In the genomic region with DNA sequence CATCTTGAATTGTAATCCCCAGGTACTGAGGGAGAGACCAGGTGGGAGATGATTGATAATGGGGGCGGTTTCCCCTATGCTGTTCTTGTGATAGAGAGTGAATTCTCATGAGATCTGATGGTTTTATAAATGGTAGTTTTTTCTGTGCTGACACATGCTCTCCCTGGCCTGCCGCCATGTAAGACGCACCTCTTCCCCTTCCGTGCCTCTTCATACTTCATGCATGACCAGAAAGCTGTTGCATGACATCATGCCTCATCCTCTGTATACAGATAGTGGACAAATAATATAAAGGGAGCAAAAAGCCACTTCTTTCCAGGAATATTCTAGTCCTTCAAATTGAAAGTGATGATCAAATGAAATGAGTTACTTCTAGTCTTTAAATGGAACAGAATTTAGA, we compare ENCODE assay signal across 16 cellular contexts. TPM values are rescaled to one million over a fixed set of nuclear protein-coding genes. Genes with fewer than 3 reads are reported as not detected.
A peak's percentile ranks its signal among the peaks of the same experiment; 100 is the strongest.
DNase-seq lines count a peak whose midpoint lies in the region; ATAC-seq and TF ChIP-seq lines count a peak whose summit lies in the region.
"Had no signal": no experiment of that assay in that cellular context is flagged by ENCODE, and none has a peak within 500 bp of the region (broad histone marks: within the 10 kb centered on the region; RNA-seq: fewer than 3 reads in every experiment).

No MANE protein-coding gene starts in this region.

- dilution Hi-C loops in IMR-90 (cut with HindIII; ENCODE audit: low sequenced_read_pairs, unreplicated experiment), result no loop called here

- 0 out of 2 replicates have a peak overlapping the region, but pooled peaks have one; percentile 45 for H3K4me2 ChIP-seq in IMR-90 (ENCODE audit: low read depth, low read length)

- no peak overlapping the region for H3K9ac ChIP-seq in IMR-90 (ENCODE audit: low read depth, low read length)
- H3K9ac ChIP-seq in adipocyte (ENCODE audit: low read length), result no peak overlapping the region

- H3K79me1 ChIP-seq in IMR-90 (ENCODE audit: low read depth in 1 of 2, low read length in 2 of 2), result no peaks in the 10 kb centered on the region

- H3K27ac ChIP-seq in IMR-90 (ENCODE audit: insufficient read depth, low read length) (no peak overlapping the region), Peyer's patch (no peak overlapping the region)
- H3K27ac ChIP-seq: right atrium auricular region, RWPE1 had no signal

- no peak for TF ChIP-seq CTCF in AG09319 (IDR thresholded peaks at IDR 0.05; ENCODE audit: low read depth, low read length)
- TF ChIP-seq CTCF in IMR-90 (conservative IDR thresholded peaks at IDR 0.05; ENCODE audit: low read depth, low read length), result no peak
- TF ChIP-seq CTCF in foreskin fibroblast (IDR thresholded peaks at IDR 0.05; ENCODE audit: low read depth, low read length), result no peak
- TF ChIP-seq CTCF in Peyer's patch (IDR thresholded peaks at IDR 0.05), result no peak

- no peaks in the 10 kb centered on the region for H3K27me3 ChIP-seq in IMR-90 (ENCODE audit: control insufficient read depth, insufficient read depth, low read length)
- H3K27me3 ChIP-seq in adipocyte (replicated peaks; ENCODE audit: control insufficient read depth, insufficient read depth, low read length), result no peaks in the 10 kb centered on the region
- no peaks in the 10 kb centered on the region for H3K27me3 ChIP-seq in Peyer's patch
- H3K27me3 ChIP-seq: right atrium auricular region had no signal

- no peak overlapping the region for H2AK5ac ChIP-seq in IMR-90 (ENCODE audit: low read depth, low read length)

- no peak for TF ChIP-seq RAD21 in IMR-90 (IDR thresholded peaks at IDR 0.05; ENCODE audit: low read length)

- BruUV-seq in IMR-90 (replicated peaks; lab: Mats Ljungman, UMichigan), result no TSS peak

- H4K8ac ChIP-seq in IMR-90 (ENCODE audit: low read depth in 2 of 2, low read length in 2 of 2), result no peak overlapping the region

- no peak overlapping the region for H3K4ac ChIP-seq in IMR-90 (ENCODE audit: low read depth, low read length)

- H2BK5ac ChIP-seq in IMR-90 (ENCODE audit: low read depth, low read length, poor library complexity, severe bottlenecking), result no peak overlapping the region

- no peak overlapping the region for H4K91ac ChIP-seq in IMR-90 (ENCODE audit: insufficient read depth, low read depth, low read length)

- H2AK9ac ChIP-seq in IMR-90 (replicated peaks; ENCODE audit: low read depth, low read length, poor library complexity), result no peak overlapping the region

- H3K4me3 ChIP-seq in IMR-90 (ENCODE audit: insufficient read depth, low read depth, low read length) (no peak overlapping the region), adipocyte (ENCODE audit: low read length) (peak overlapping the region; percentile 38), foreskin fibroblast (ENCODE audit: low read depth in 1 of 2, low read length in 2 of 2) (no peak overlapping the region), Peyer's patch (no peak overlapping the region)
- H3K4me3 ChIP-seq: right atrium auricular region had no signal

- H3K9me3 ChIP-seq in IMR-90 (ENCODE audit: control insufficient read depth, insufficient read depth, low read length), result no peaks in the 10 kb centered on the region
- no peaks in the 10 kb centered on the region for H3K9me3 ChIP-seq in adipocyte (ENCODE audit: control insufficient read depth, low read length)
- H3K9me3 ChIP-seq in Peyer's patch, result no peaks in the 10 kb centered on the region
- H3K9me3 ChIP-seq: right atrium auricular region had no signal

- no peaks in the 10 kb centered on the region for H3K9me1 ChIP-seq in IMR-90 (ENCODE audit: insufficient read depth, low read length)

- H3K36me3 ChIP-seq in IMR-90 (ENCODE audit: control insufficient read depth, insufficient read depth, low read length) (no peaks in the 10 kb centered on the region), adipocyte (ENCODE audit: control insufficient read depth, insufficient read depth, low read length, severe bottlenecking) (no peaks in the 10 kb centered on the region), Peyer's patch (no peaks in the 10 kb centered on the region)
- H3K36me3 ChIP-seq: right atrium auricular region had no signal

- H3K23ac ChIP-seq in IMR-90 (ENCODE audit: low read depth, low read length), result no peak overlapping the region

- no peak overlapping the region for H2BK20ac ChIP-seq in IMR-90 (ENCODE audit: low read depth, low read length)

- DNase-seq in AG09319 (ENCODE audit: extremely low read depth, low read depth), result peak; percentile 12
- peak; percentile 59 for DNase-seq in IMR-90
- DNase-seq in adipocyte (ENCODE audit: low read depth), result peak; percentile 52
- peak; percentile 49 to 76 for DNase-seq in foreskin fibroblast
- no peak for DNase-seq in COR-L47 (lab: John Stamatoyannopoulos, UW)
- DNase-seq in Kasumi-1 (lab: John Stamatoyannopoulos, UW), result no peak
- no peak for DNase-seq in Peyer's patch
- no peak for DNase-seq in SK-N-DZ (ENCODE audit: low spot score)
- DNase-seq: activated effector memory CD4-positive, alpha-beta T cell treated with Interleukin-2 at 50 U/mL for 16 hours; cerebellar nuclear complex; kidney; NCI-H1436 treated with DMSO at 0.1 percent for 48 hours; T-cell had no signal

- H3K18ac ChIP-seq in IMR-90 (ENCODE audit: low read depth, low read length), result no peak overlapping the region; the same call in 1 of the 2 replicates

- CTCF ChIA-PET in IMR-90 (lab: Yijun Ruan, JAX), result no interaction called here

- H3K14ac ChIP-seq in IMR-90 (replicated peaks; ENCODE audit: low read depth, low read length), result no peak overlapping the region

- H2AFZ ChIP-seq in IMR-90 (replicated peaks; ENCODE audit: low read length, poor library complexity), result no peak overlapping the region

- ATAC-seq in IMR-90 (ENCODE audit: low read depth), result no peak
- ATAC-seq: T-cell had no signal

- no peak overlapping the region for H4K5ac ChIP-seq in IMR-90 (ENCODE audit: low read depth, low read length)

- no CpG with 5 or more reads among the region's 4 CpGs for WGBS in IMR-90 (ENCODE audit: extremely low coverage in 2 of 2, insufficient read length in 1 of 2), 2 experiments

- no peak overlapping the region for H2BK15ac ChIP-seq in IMR-90 (ENCODE audit: low read depth, low read length)

- POLR2A ChIA-PET in IMR-90 (lab: Charles Lee; ENCODE audit: unreplicated experiment), result no interaction called here

- H2BK120ac ChIP-seq in IMR-90 (ENCODE audit: low read depth, low read length), result no peak overlapping the region; the same call in 1 of the 2 replicates

- intact Hi-C loops in IMR-90 (cut with micrococcal nuclease), result no loop called here

- no peak overlapping the region for H3K56ac ChIP-seq in IMR-90 (ENCODE audit: extremely low read depth, insufficient read depth, low read length)

- H3K4me1 ChIP-seq in IMR-90 (ENCODE audit: control insufficient read depth, insufficient read depth, low read length) (peaks cover 4% of the 10 kb centered on the region), adipocyte (ENCODE audit: control insufficient read depth, insufficient read depth, low read length) (peaks cover 4% of the 10 kb centered on the region), Peyer's patch (no peaks in the 10 kb centered on the region)
- H3K4me1 ChIP-seq: right atrium auricular region had no signal

- H4K20me1 ChIP-seq in IMR-90 (ENCODE audit: insufficient read depth, low read length), result no peaks in the 10 kb centered on the region

- TF ChIP-seq POLR2A in IMR-90 (IDR thresholded peaks at IDR 0.05; ENCODE audit: low read depth, low read length), result no peak
- no peak for TF ChIP-seq POLR2A in Peyer's patch (IDR thresholded peaks at IDR 0.05)

- in situ Hi-C loops in IMR-90 (cut with MboI; ENCODE audit: low sequenced_read_pairs), result no loop called here

TF ChIP-seq in IMR-90, 13 proteins besides CTCF, POLR2A, EP300 and RAD21:
- TF ChIP-seq MAFK (IDR thresholded peaks at IDR 0.05; ENCODE audit: low read depth, low read length) (no peak), CHD1 (IDR thresholded peaks at IDR 0.05; ENCODE audit: low read depth, low read length) (no peak), NFE2L2 (IDR thresholded peaks at IDR 0.05; ENCODE audit: low read depth, low read length) (no peak), MAZ (IDR thresholded peaks at IDR 0.05; ENCODE audit: borderline replicate concordance, low read depth, low read length) (no peak), RCOR1 (IDR thresholded peaks at IDR 0.05; ENCODE audit: insufficient replicate concordance, low read length) (no peak), ELK1 (IDR thresholded peaks at IDR 0.05; ENCODE audit: borderline replicate concordance, low read depth, low read length) (no peak), MXI1 (IDR thresholded peaks at IDR 0.05; ENCODE audit: borderline replicate concordance, low read depth, low read length) (no peak)
- TF ChIP-seq, protein P1, sequence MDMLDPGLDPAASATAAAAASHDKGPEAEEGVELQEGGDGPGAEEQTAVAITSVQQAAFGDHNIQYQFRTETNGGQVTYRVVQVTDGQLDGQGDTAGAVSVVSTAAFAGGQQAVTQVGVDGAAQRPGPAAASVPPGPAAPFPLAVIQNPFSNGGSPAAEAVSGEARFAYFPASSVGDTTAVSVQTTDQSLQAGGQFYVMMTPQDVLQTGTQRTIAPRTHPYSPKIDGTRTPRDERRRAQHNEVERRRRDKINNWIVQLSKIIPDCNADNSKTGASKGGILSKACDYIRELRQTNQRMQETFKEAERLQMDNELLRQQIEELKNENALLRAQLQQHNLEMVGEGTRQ (IDR thresholded peaks at IDR 0.05; ENCODE audit: low read depth, low read length), result no peak

RNA-seq across cellular contexts. Expression of gene LRIG3, which starts 47.2 kb away (rescaled TPM):
- total RNA-seq in IMR-90 (2012; rRNA removed) (63.9 and 71.2 TPM in 2 replicates), Peyer's patch (100 to 1,000 TPM in 1 of 4 donors, 10 to 100 TPM in 3; 56.9 to 136 (median 69.8) TPM)
- 23.6 and 26.4 TPM in 2 replicates for polyA plus RNA-seq in IMR-90 (2012; rRNA removed)
- 17.8 and 17.9 TPM in 2 replicates for polyA plus RNA-seq in IMR-90 (2012; cell fraction: cytosol; rRNA removed)
- polyA plus RNA-seq in IMR-90 (2012; cell fraction: nucleus; rRNA removed; ENCODE audit: low replicate concordance), result 42.5 and 141 TPM in 2 replicates
- polyA plus RNA-seq in SK-N-DZ (2014; cell fraction: cytosol; rRNA removed), result 7.2 and 10.4 TPM in 2 replicates
- 19.5 and 21.1 TPM in 2 replicates for polyA plus RNA-seq in SK-N-DZ (2014; cell fraction: nucleus; rRNA removed)
- total RNA-seq: activated CD8-positive, alpha-beta memory T cell treated with anti-CD3 and anti-CD28 coated beads for 36 hours had no signal

Comparison
In these comparisons a context has a peak if more than half of its experiments do, and no peak if none do; other contexts are left out.
1. DNase-seq: peak in AG09319 (single experiment), IMR-90 (single experiment), adipocyte (single experiment) and foreskin fibroblast (2 of 2); none in COR-L47 (single experiment), Kasumi-1 (0 of 2), Peyer's patch (0 of 3) and SK-N-DZ (single experiment).